In genomic region chr2:119574108-119574815, GRCh38 we compare ENCODE assay signal across 14 cellular contexts. TPM values are rescaled to one million over a fixed set of nuclear protein-coding genes. Genes with fewer than 3 reads are reported as not detected.
DNase-seq lines count a peak whose midpoint lies in the region; ATAC-seq, FAIRE-seq and TF ChIP-seq lines count a peak whose summit lies in the region.
"Had no signal": no experiment of that assay in that cellular context is flagged by ENCODE, and none has a peak within 500 bp of the region (broad histone marks: within the 10 kb centered on the region; RNA-seq: fewer than 3 reads in every experiment).

No MANE protein-coding gene starts in this region.

- peak; percentile 19 for DNase-seq in small intestine
- no peak for DNase-seq in GM23338 (ENCODE audit: low spot score)
- no peak for DNase-seq in T-cell
- no peak for DNase-seq in germinal center (ENCODE audit: low spot score)
- no peak for DNase-seq in mesendoderm
- DNase-seq: activated CD4-positive, alpha-beta T cell treated with anti-CD3 and anti-CD28 coated beads, Interleukin-2, amount 10 ng/mL, durations not matched to agents 7 days and 5 days; colonic mucosa; NCI-H446 treated with DMSO at 0.1 percent for 48 hours; stimulated activated naive CD4-positive, alpha-beta T cell treated with Interleukin-2 at 50 U/mL for 16 hours had no signal

- H2BK120ac ChIP-seq in mesendoderm (ENCODE audit: low read depth, low read length): no peak overlapping the region

- CTCF ChIA-PET in T-cell (lab: Charles Lee): no interaction called here

- no peak overlapping the region for H2AFZ ChIP-seq in GM23338

- H4K5ac ChIP-seq in mesendoderm (ENCODE audit: low read length): no peak overlapping the region

- H3K23ac ChIP-seq in mesendoderm (ENCODE audit: low read length): no peak overlapping the region

- ATAC-seq in GM18909 (IDR thresholded peaks at IDR 0.05; ENCODE audit: poor library complexity, unreplicated experiment) (peak; percentile 97), GM21528 (IDR thresholded peaks at IDR 0.05; ENCODE audit: low FRiP score, unreplicated experiment) (peak; percentile 96), HG03066 (IDR thresholded peaks at IDR 0.05; ENCODE audit: low read depth, unreplicated experiment) (peak; percentile 98), GM23338 (no peak), T-cell (replicated peaks in 1 of 4) (no peak)

- H3K27ac Mint-ChIP-seq in GM23338 (no peak overlapping the region), T-cell (no peak overlapping the region)
- H3K27ac Mint-ChIP-seq: activated CD4-positive, alpha-beta T cell treated with anti-CD3 and anti-CD28 coated beads, Interleukin-2, amount 10 ng/mL, durations not matched to agents 7 days and 5 days; activated naive CD4-positive, alpha-beta T cell treated with anti-CD3 and anti-CD28 coated beads, Interleukin-2, amount 50 U/mL, for 72 hours; IgD-negative memory B cell had no signal

- H3K27me3 Mint-ChIP-seq in GM23338 (ENCODE audit: insufficient read depth, low read depth, poor library complexity): peaks cover 1% of the 10 kb centered on the region
- peaks cover 9 to 25% of the 10 kb centered on the region in 2 donors for H3K27me3 Mint-ChIP-seq in T-cell

- H3K9me3 ChIP-seq in small intestine (ENCODE audit: control insufficient read depth, low read depth): no peaks in the 10 kb centered on the region
- H3K9me3 ChIP-seq: colonic mucosa had no signal

- 43 to 58% (median 47%) methylated on average over 3 of the region's 3 CpGs for WGBS in small intestine, 3 donors
- WGBS in mesendoderm (ENCODE audit: extremely low coverage, insufficient coverage, low lambda C conversion rate): no CpG with 5 or more reads among the region's 3 CpGs

- no peaks in the 10 kb centered on the region for H3K79me1 ChIP-seq in mesendoderm (ENCODE audit: low read length)

- no peak overlapping the region for H3K56ac ChIP-seq in mesendoderm (ENCODE audit: low read length)

- H3K4me2 ChIP-seq in GM23338 (no peak overlapping the region), mesendoderm (ENCODE audit: low read length) (no peak overlapping the region)

- H2AK5ac ChIP-seq in mesendoderm (ENCODE audit: low read length): no peak overlapping the region

- H3K9me3 Mint-ChIP-seq in GM23338 (peaks cover 6% of the 10 kb centered on the region; the same call in 1 of the 3 replicates), T-cell (peaks cover 5 to 14% (median 10%) of the 10 kb centered on the region in 3 donors)

- H3K79me2 ChIP-seq in GM23338 (replicated peaks; ENCODE audit: insufficient read depth) (no peaks in the 10 kb centered on the region), mesendoderm (ENCODE audit: control insufficient read depth, insufficient read depth, low read length) (no peaks in the 10 kb centered on the region)

- H3K9me2 ChIP-seq in GM23338 (ENCODE audit: insufficient read depth): no peaks in the 10 kb centered on the region

- no peak for TF ChIP-seq CTCF in GM23338 (conservative IDR thresholded peaks at IDR 0.05; ENCODE audit: low read depth in 2 of 2)

- no peak overlapping the region for H2BK15ac ChIP-seq in mesendoderm (replicated peaks; ENCODE audit: low read depth)

- no peak overlapping the region for H3K9ac ChIP-seq in mesendoderm (ENCODE audit: low read length)

- H3K27ac ChIP-seq in small intestine (ENCODE audit: low read depth in 1 of 2, low read length in 1 of 2) (no peak overlapping the region), GM23338 (ENCODE audit: low read depth) (no peak overlapping the region), mesendoderm (ENCODE audit: low read depth, low read length) (no peak overlapping the region)
- H3K27ac ChIP-seq: colonic mucosa had no signal

- H3F3A ChIP-seq in GM23338 (replicated peaks; ENCODE audit: low read depth): no peaks in the 10 kb centered on the region

- H3K4ac ChIP-seq in mesendoderm (ENCODE audit: low read depth, low read length): no peak overlapping the region

- H3K4me3 ChIP-seq in small intestine (ENCODE audit: low read depth in 1 of 2, low read length in 2 of 2): no peak overlapping the region
- no peak overlapping the region for H3K4me3 ChIP-seq in GM23338
- no peak overlapping the region for H3K4me3 ChIP-seq in mesendoderm (ENCODE audit: low read length)
- H3K4me3 ChIP-seq: colonic mucosa had no signal

- H3K4me1 Mint-ChIP-seq in GM23338: no peaks in the 10 kb centered on the region
- no peaks in the 10 kb centered on the region for H3K4me1 Mint-ChIP-seq in T-cell
- H3K4me1 Mint-ChIP-seq: activated CD4-positive, alpha-beta T cell treated with anti-CD3 and anti-CD28 coated beads, Interleukin-2, amount 10 ng/mL, durations not matched to agents 7 days and 5 days; IgD-negative memory B cell had no signal

- no peaks in the 10 kb centered on the region; the same call in 1 of the 3 replicates for H3K36me3 Mint-ChIP-seq in GM23338 (ENCODE audit: low read depth)
- no peaks in the 10 kb centered on the region for H3K36me3 Mint-ChIP-seq in T-cell
- H3K36me3 Mint-ChIP-seq: activated naive CD4-positive, alpha-beta T cell treated with anti-CD3 and anti-CD28 coated beads, Interleukin-2, amount 50 U/mL, for 72 hours had no signal

- no peak for FAIRE-seq in small intestine (lab: Jason Lieb, UNC)

- H3K27me3 ChIP-seq in small intestine (ENCODE audit: control insufficient read depth in 2 of 2, insufficient read depth in 2 of 2, low read length in 2 of 2): no peaks in the 10 kb centered on the region
- H3K27me3 ChIP-seq in GM23338 (ENCODE audit: insufficient read depth): no peaks in the 10 kb centered on the region
- H3K27me3 ChIP-seq in mesendoderm (ENCODE audit: insufficient read depth, low read length, poor library complexity): no peaks in the 10 kb centered on the region
- H3K27me3 ChIP-seq: colonic mucosa had no signal

- H4K20me1 ChIP-seq in GM23338 (replicated peaks; ENCODE audit: insufficient read depth): no peaks in the 10 kb centered on the region

- H3K36me3 ChIP-seq in small intestine (ENCODE audit: control insufficient read depth in 2 of 2, insufficient read depth in 2 of 2, low read length in 2 of 2) (no peaks in the 10 kb centered on the region), GM23338 (ENCODE audit: insufficient read depth) (no peaks in the 10 kb centered on the region), mesendoderm (ENCODE audit: control insufficient read depth, insufficient read depth, low read length) (no peaks in the 10 kb centered on the region)
- H3K36me3 ChIP-seq: colonic mucosa had no signal

- H3K4me1 ChIP-seq in small intestine (ENCODE audit: control insufficient read depth in 2 of 2, insufficient read depth in 1 of 2, low read depth in 1 of 2, low read length in 1 of 2) (peaks cover 3 to 6% of the 10 kb centered on the region in 2 donors), GM23338 (ENCODE audit: insufficient read depth) (no peaks in the 10 kb centered on the region), mesendoderm (ENCODE audit: control insufficient read depth, low read depth, low read length) (no peaks in the 10 kb centered on the region)
- H3K4me1 ChIP-seq: colonic mucosa had no signal

- H4K8ac ChIP-seq in mesendoderm (ENCODE audit: low read depth, low read length): no peak overlapping the region

- H2BK5ac ChIP-seq in mesendoderm (ENCODE audit: low read length): no peak overlapping the region

- H3K4me3 Mint-ChIP-seq in GM23338 (no peak overlapping the region), T-cell (no peak overlapping the region)
- H3K4me3 Mint-ChIP-seq: activated CD4-positive, alpha-beta T cell treated with anti-CD3 and anti-CD28 coated beads, Interleukin-2, amount 10 ng/mL, durations not matched to agents 7 days and 5 days; IgD-negative memory B cell had no signal

- POLR2A ChIA-PET in T-cell (lab: Charles Lee): no interaction called here

- no peak overlapping the region for H3K18ac ChIP-seq in mesendoderm (ENCODE audit: low read length)

TF ChIP-seq in GM23338, 12 proteins besides CTCF, POLR2A, EP300 and RAD21:
- TF ChIP-seq ETS1 (IDR thresholded peaks at IDR 0.05) (no peak), ZNF331 (CRISPR knock-in tag; IDR thresholded peaks at IDR 0.05; ENCODE audit: low read depth) (no peak), EZH2 (IDR thresholded peaks at IDR 0.05; ENCODE audit: low read depth, unreplicated experiment) (no peak), ZNF114 (CRISPR knock-in tag; IDR thresholded peaks at IDR 0.05) (no peak)

RNA-seq across cellular contexts. Expression of gene CFAP221, which starts 30.0 kb away (rescaled TPM):
- polyA plus RNA-seq in small intestine: 10 to 100 TPM in 1 of 3 donors, 1 to 10 TPM in 2; 2.2 to 10.3 (median 3.0) TPM
- total RNA-seq in GM23338 (2014; rRNA removed; shearing (Covaris generic)): 0.23 and 0.42 TPM in 2 replicates
- 0.65 and 0.96 TPM in 2 replicates for polyA plus RNA-seq in GM23338 (2016; fragmentation: Nextera tagmentation; extraction: Ambion mirVana)
- not detected for total RNA-seq in T-cell
- polyA plus RNA-seq in mesendoderm (2013, experiment 1 of 2): 0.67 TPM
- 0.87 TPM for polyA plus RNA-seq in mesendoderm (2013, experiment 2 of 2)
- total RNA-seq: activated CD4-positive, alpha-beta T cell treated with anti-CD3 and anti-CD28 coated beads, Interleukin-2, amount 10 ng/mL, durations not matched to agents 7 days and 5 days; activated naive CD4-positive, alpha-beta T cell treated with anti-CD3 and anti-CD28 coated beads, Interleukin-2, amount 50 U/mL, for 72 hours; colonic mucosa had no signal
- polyA plus RNA-seq: IgD-negative memory B cell had no signal

RNA-seq across cellular contexts. Expression of gene SCTR, which starts 50.0 kb away (rescaled TPM):
- polyA plus RNA-seq in small intestine (10 to 100 TPM; 15.0 to 48.8 (median 43.5) TPM), GM23338 (2016; fragmentation: Nextera tagmentation; extraction: Ambion mirVana) (not detected in 2 replicates)
- total RNA-seq in GM23338 (2014; rRNA removed; shearing (Covaris generic)): not detected in 2 replicates
- not detected for total RNA-seq in T-cell
- not detected for polyA plus RNA-seq in mesendoderm (2013, experiment 1 of 2)
- not detected for polyA plus RNA-seq in mesendoderm (2013, experiment 2 of 2)
- total RNA-seq: activated CD4-positive, alpha-beta T cell treated with anti-CD3 and anti-CD28 coated beads, Interleukin-2, amount 10 ng/mL, durations not matched to agents 7 days and 5 days; activated naive CD4-positive, alpha-beta T cell treated with anti-CD3 and anti-CD28 coated beads, Interleukin-2, amount 50 U/mL, for 72 hours had no signal
- polyA plus RNA-seq: IgD-negative memory B cell had no signal

Comparison
In these comparisons a context has a peak if more than half of its experiments do, and no peak if none do; other contexts are left out.
1. ATAC-seq: peak in GM18909 (single experiment), GM21528 (single experiment) and HG03066 (single experiment); none in GM23338 (single experiment) and T-cell (0 of 4).